In genomic region chr4:119212251-119212963, GRCh38 we compare ENCODE assay signal across 8 cellular contexts. TPM values are rescaled to one million over a fixed set of nuclear protein-coding genes. Genes with fewer than 3 reads are reported as not detected.
DNase-seq lines count a peak whose midpoint lies in the region; ATAC-seq and TF ChIP-seq lines count a peak whose summit lies in the region.

Gene USP53, plus strand, starts transcription at chr4:119212713. Its CDS starts 27,047 bp downstream, at chr4:119239760.

- BruUV-seq in Panc1 (replicated peaks; lab: Mats Ljungman, UMichigan) = no TSS peak

- DNase-seq in DMS153 (lab: John Stamatoyannopoulos, UW) (peak; percentile 98), KBM-7 (peak; percentile 98), Panc1 (ENCODE audit: low read depth, low spot score) (peak; percentile 90), erythroblast (lab: John Stamatoyannopoulos, UW) (peak; percentile 93 to 96), mucosa of gallbladder (ENCODE audit: low spot score) (peak; percentile 98)
- peak; percentile 98 to 99 for DNase-seq in activated T-cell treated with anti-CD3 and anti-CD28 coated beads, Interleukin-2, amount 50 U/mL, for 48 hours
- peak; percentile 95 for DNase-seq in stimulated activated CD8-positive, alpha-beta memory T cell treated with anti-CD3 and anti-CD28 coated beads, Interleukin-4, amount 100 ng/mL, for 24 hours (ENCODE audit: low read depth)

- TF ChIP-seq POLR2A in erythroblast (IDR thresholded peaks at IDR 0.05; ENCODE audit: low read length) = peak; percentile 92

- POLR2A ChIA-PET in Panc1 (lab: Charles Lee) = no interaction called here

- H3K27ac ChIP-seq in Panc1 (ENCODE audit: low read length) = peak within 1 kb of the TSS; percentile 77

- intact Hi-C loops in Panc1 (cut with micrococcal nuclease; ENCODE audit: unreplicated experiment) = no loop called here

- no peak for TF ChIP-seq CTCF in Panc1 (IDR thresholded peaks at IDR 0.05)

- in situ Hi-C loops in KBM-7 (cut with MboI; ENCODE audit: low pct_unique_long_range_greater_than_20kb, low sequenced_read_pairs) (no loop called here), Panc1 (cut with HindIII; ENCODE audit: low pct_unique_long_range_greater_than_20kb, low sequenced_read_pairs) (no loop called here)

- CTCF ChIA-PET in Panc1 (lab: Charles Lee) = interaction anchor here (0.6 kb wide), 1 partner anchor 179 kb away, joined by 3 read pairs; no protein-coding TSS in a partner anchor

- H3K36me3 ChIP-seq in Panc1 (ENCODE audit: control insufficient read depth, insufficient read depth, low read length) = no peaks in the 10 kb centered on the region

- H3K27me3 ChIP-seq in Panc1 (ENCODE audit: control insufficient read depth, insufficient read depth, low read length) = no peaks in the 10 kb centered on the region

- no peaks in the 10 kb centered on the region for H3K4me1 ChIP-seq in Panc1 (ENCODE audit: control insufficient read depth, insufficient read depth, low read length)

- peak; percentile 93 for ATAC-seq in GM21723 (IDR thresholded peaks at IDR 0.05; ENCODE audit: unreplicated experiment)
- peak; percentile 98 for ATAC-seq in Panc1

- H3K4me3 ChIP-seq in Panc1 (ENCODE audit: low read depth in 2 of 2, low read length in 2 of 2) = peak within 1 kb of the TSS; percentile 74 to 81

- no peaks in the 10 kb centered on the region for H3K9me3 ChIP-seq in Panc1 (ENCODE audit: control insufficient read depth, insufficient read depth, low read depth, low read length)

RNA-seq across cellular contexts. Expression of gene USP53, which starts in this region (rescaled TPM):
- total RNA-seq in Panc1 (2021; ENCODE audit: unreplicated experiment) (5.3 TPM), mucosa of gallbladder (21.7 TPM)
- polyA plus RNA-seq in Panc1 (2012; ENCODE audit: insufficient read length) = 2.2 TPM

Comparison
In these comparisons a context has a peak if more than half of its experiments do, and no peak if none do; other contexts are left out.
1. Peak in every context shown above with its lines: DNase-seq, ATAC-seq, H3K4me3 ChIP-seq and H3K27ac ChIP-seq.